Comparison of ENCODE assay signal across 8 cellular contexts in the genomic region with DNA sequence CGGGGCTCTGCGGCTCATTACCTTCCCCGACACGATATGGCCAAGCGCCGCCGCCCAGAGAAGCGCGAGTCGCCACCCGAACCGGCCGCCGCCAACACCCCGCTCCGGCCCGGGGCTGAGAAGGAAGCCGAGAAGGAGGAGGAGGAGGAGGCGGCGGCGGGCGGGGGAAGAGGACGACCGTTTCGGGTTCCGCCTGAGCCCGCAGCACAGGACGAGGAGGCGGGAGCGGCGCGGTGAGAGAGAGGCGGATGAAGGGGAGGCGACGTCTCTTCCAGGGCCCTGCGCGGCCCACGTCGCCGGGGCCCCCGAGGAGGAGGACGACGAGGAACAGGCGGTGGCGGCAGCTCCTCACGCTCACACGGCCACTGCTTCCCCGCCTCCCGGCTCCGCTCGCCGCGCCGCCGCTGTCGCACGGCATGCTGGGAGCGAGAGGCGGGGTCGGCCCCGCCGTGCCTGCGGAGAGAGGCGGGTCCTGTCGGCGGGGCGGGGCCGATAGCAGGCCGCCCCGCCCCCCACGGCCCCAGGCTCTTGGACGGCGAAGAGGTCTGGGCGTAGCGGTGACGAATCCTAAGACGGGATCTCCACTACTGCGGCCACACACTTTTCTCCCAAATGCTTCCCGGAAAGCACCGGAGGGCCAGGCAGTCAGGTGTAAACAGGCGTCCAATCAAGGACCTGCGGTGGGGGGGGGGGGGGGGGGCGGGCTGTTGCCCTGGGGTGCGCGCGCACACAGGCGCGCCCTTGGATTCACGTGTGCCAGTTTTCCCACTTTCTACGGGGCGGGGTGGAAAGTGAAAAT.
A peak's percentile ranks its signal among the peaks of the same experiment; 100 is the strongest.
DNase-seq lines count a peak whose midpoint lies in the region; ATAC-seq and TF ChIP-seq lines count a peak whose summit lies in the region.

No MANE protein-coding gene starts in this region.

- intact Hi-C loops in activated CD4-positive, alpha-beta T cell treated with anti-CD3 and anti-CD28 coated beads, Interleukin-2, amount 10 ng/mL, durations not matched to agents 24 days and 14 days (cut with micrococcal nuclease), result no loop called here
- intact Hi-C loops in left colon (cut with DNase I, micrococcal nuclease), result no loop called here

- peak overlapping the region; percentile 88 for H3K4me3 Mint-ChIP-seq in activated CD4-positive, alpha-beta T cell treated with anti-CD3 and anti-CD28 coated beads, Interleukin-2, amount 10 ng/mL, durations not matched to agents 24 days and 14 days

- ATAC-seq in GM18907 (IDR thresholded peaks at IDR 0.05; ENCODE audit: unreplicated experiment) (peak; percentile 74), HG03135 (IDR thresholded peaks at IDR 0.05; ENCODE audit: unreplicated experiment) (peak; percentile 69), left colon (peak; percentile 79)

- no peaks in the 10 kb centered on the region for H3K27me3 Mint-ChIP-seq in activated CD4-positive, alpha-beta T cell treated with anti-CD3 and anti-CD28 coated beads, Interleukin-2, amount 10 ng/mL, durations not matched to agents 24 days and 14 days

- H3K36me3 Mint-ChIP-seq in activated CD4-positive, alpha-beta T cell treated with anti-CD3 and anti-CD28 coated beads, Interleukin-2, amount 10 ng/mL, durations not matched to agents 24 days and 14 days (ENCODE audit: low read depth), result peaks cover 23% of the 10 kb centered on the region

- peak overlapping the region; percentile 96 for H3K27ac Mint-ChIP-seq in activated CD4-positive, alpha-beta T cell treated with anti-CD3 and anti-CD28 coated beads, Interleukin-2, amount 10 ng/mL, durations not matched to agents 24 days and 14 days

- H3K9me3 Mint-ChIP-seq in activated CD4-positive, alpha-beta T cell treated with anti-CD3 and anti-CD28 coated beads, Interleukin-2, amount 10 ng/mL, durations not matched to agents 24 days and 14 days, result no peaks in the 10 kb centered on the region

- H3K4me1 Mint-ChIP-seq in activated CD4-positive, alpha-beta T cell treated with anti-CD3 and anti-CD28 coated beads, Interleukin-2, amount 10 ng/mL, durations not matched to agents 24 days and 14 days, result peaks cover 21% of the 10 kb centered on the region

- H3K4me3 ChIP-seq in AG09309 (ENCODE audit: control insufficient read depth, low read depth, low read length) (peak overlapping the region; percentile 66), coronary artery (peak overlapping the region; percentile 86)

- peak; percentile 75 for DNase-seq in AG09309 (ENCODE audit: low read depth)
- peak; percentile 94 for DNase-seq in NCI-H226
- DNase-seq in activated CD4-positive, alpha-beta T cell treated with anti-CD3 and anti-CD28 coated beads, Interleukin-2, amount 10 ng/mL, durations not matched to agents 24 days and 14 days, result peak; percentile 99
- DNase-seq in coronary artery (ENCODE audit: low spot score), result peak; percentile 93
- peak; percentile 94 to 98 for DNase-seq in left colon
- DNase-seq in stimulated activated CD4-positive, alpha-beta T cell treated with anti-CD3 and anti-CD28 coated beads, Interleukin-1b, Interleukin-23, amount 100 ng/mL, for 24 hours (ENCODE audit: low read depth in 4 of 4, low spot score in 1 of 4), result peak; percentile 65 to 83 (median 76)

- H3K27ac ChIP-seq in coronary artery, result peak overlapping the region; percentile 90 to 95

- no peak for TF ChIP-seq CTCF in AG09309 (IDR thresholded peaks at IDR 0.05; ENCODE audit: control insufficient read depth, insufficient read depth, low read depth, low read length, missing control alignments)
- no peak for TF ChIP-seq CTCF in coronary artery (IDR thresholded peaks at IDR 0.05)

Comparison
In these comparisons a context has a peak if more than half of its experiments do, and no peak if none do; other contexts are left out.
1. Peak in every context shown above with its lines: DNase-seq, ATAC-seq, H3K4me3 ChIP-seq and H3K27ac ChIP-seq.